ENCODE assay signal across 20 cellular contexts in the genomic region with DNA sequence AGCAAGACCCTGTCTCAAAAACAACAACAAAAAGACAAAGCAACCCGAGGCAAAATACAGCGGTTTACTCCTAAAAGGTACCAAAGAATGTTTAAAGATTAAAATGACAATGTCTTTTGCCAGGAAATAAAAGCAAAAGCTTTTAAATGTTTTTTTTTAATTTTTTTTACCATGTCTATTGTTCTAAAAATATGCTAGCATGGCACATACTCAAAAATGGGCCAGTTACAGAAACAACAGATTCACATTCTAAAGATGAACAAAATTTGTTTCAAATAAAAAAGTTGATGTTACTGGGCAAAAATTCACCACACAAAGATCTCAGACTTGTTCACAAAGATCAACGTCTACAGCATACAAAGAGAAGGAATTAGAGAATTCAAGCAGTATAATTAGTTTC. TPM values are rescaled to one million over a fixed set of nuclear protein-coding genes. Genes with fewer than 3 reads are reported as not detected.
DNase-seq lines count a peak whose midpoint lies in the region; ATAC-seq, FAIRE-seq and TF ChIP-seq lines count a peak whose summit lies in the region.
"Had no signal": no experiment of that assay in that cellular context is flagged by ENCODE, and none has a peak within 500 bp of the region (broad histone marks: within the 10 kb centered on the region; RNA-seq: fewer than 3 reads in every experiment).

No MANE protein-coding gene starts in this region.

- H3K27ac ChIP-seq in GM12878 (ENCODE audit: control insufficient read depth, insufficient read depth) (no peak overlapping the region), endothelial cell of umbilical vein (ENCODE audit: insufficient read depth, low read depth, low read length) (no peak overlapping the region)
- H3K27ac ChIP-seq: GM23248 had no signal

- H3K27me3 ChIP-seq in GM12878 (replicated peaks in 1 of 2; ENCODE audit: control insufficient read depth in 2 of 2, insufficient read depth in 2 of 2, low read length in 1 of 2) (no peaks in the 10 kb centered on the region), endothelial cell of umbilical vein (ENCODE audit: control insufficient read depth in 2 of 2, insufficient read depth in 2 of 2, low read length in 2 of 2) (no peaks in the 10 kb centered on the region)

- H3K27me3 Mint-ChIP-seq in progenitor cell of endocrine pancreas, result no peaks in the 10 kb centered on the region
- H3K27me3 Mint-ChIP-seq: CD4-positive, alpha-beta memory T cell had no signal

- DNase-seq in GM12878 (ENCODE audit: low read depth, low spot score), result no peak
- no peak for DNase-seq in endothelial cell of umbilical vein (ENCODE audit: low read depth, low spot score)
- DNase-seq in progenitor cell of endocrine pancreas (ENCODE audit: low spot score, unreplicated experiment), result no peak
- DNase-seq in cerebellum (ENCODE audit: low spot score), result no peak
- DNase-seq in HCEC 1CT, result no peak
- no peak for DNase-seq in NOMO-1 treated with dmso at 0.1 percent for 144 hours (lab: John Stamatoyannopoulos, UW; ENCODE audit: unreplicated experiment)
- DNase-seq: C1 segment of cervical spinal cord; Caco-2; CD4-positive, alpha-beta memory T cell; DMS153; DND-41; GM23248; H7 had no signal

- H3K4me2 ChIP-seq in GM12878 (ENCODE audit: control insufficient read depth, insufficient read depth) (no peak overlapping the region), endothelial cell of umbilical vein (ENCODE audit: insufficient read depth, low read length) (no peak overlapping the region)

- H3K4me1 ChIP-seq in GM12878 (ENCODE audit: control insufficient read depth, insufficient read depth, low read length) (peaks cover 15% of the 10 kb centered on the region), endothelial cell of umbilical vein (ENCODE audit: control insufficient read depth, extremely low read depth, insufficient read depth, low read length) (no peaks in the 10 kb centered on the region)
- H3K4me1 ChIP-seq: Caco-2 had no signal

- H3K4me3 ChIP-seq in GM12878 (no peak overlapping the region), endothelial cell of umbilical vein (replicated peaks in 1 of 3; ENCODE audit: insufficient read depth in 1 of 3, low read depth in 1 of 3, low read length in 3 of 3) (no peak overlapping the region)
- H3K4me3 ChIP-seq: GM23248 had no signal

- dilution Hi-C loops in endothelial cell of umbilical vein (cut with MboI; ENCODE audit: extremely low pct_ligation_motif_present, low sequenced_read_pairs), result no loop called here

- RAD21 ChIA-PET in GM12878 (lab: Charles Lee; ENCODE audit: unreplicated experiment), result interaction anchor here (1.1 kb wide), 1 partner anchor 9 kb away, joined by 3 read pairs; no protein-coding TSS in a partner anchor

- TF ChIP-seq EP300 in GM12878 (IDR thresholded peaks at IDR 0.05; ENCODE audit: borderline replicate concordance in 1 of 2, control insufficient read depth in 1 of 2, low read depth in 2 of 2, low read length in 2 of 2), result no peak

- no peaks in the 10 kb centered on the region; the same call in 1 of the 2 replicates for H3K79me2 ChIP-seq in GM12878 (ENCODE audit: control insufficient read depth, insufficient read depth, low read length)
- H3K79me2 ChIP-seq in endothelial cell of umbilical vein (ENCODE audit: control insufficient read depth, insufficient read depth, low read length), result no peaks in the 10 kb centered on the region

- H3K36me3 ChIP-seq in GM12878 (ENCODE audit: control insufficient read depth in 2 of 2, insufficient read depth in 2 of 2, low read length in 1 of 2) (peaks cover 2 to 6% of the 10 kb centered on the region in 2 experiments), endothelial cell of umbilical vein (ENCODE audit: control insufficient read depth in 2 of 2, extremely low read depth in 1 of 2, insufficient read depth in 2 of 2, low read length in 2 of 2) (no peaks in the 10 kb centered on the region)

- H3K9me3 Mint-ChIP-seq in progenitor cell of endocrine pancreas (ENCODE audit: low read depth), result peaks cover 10% of the 10 kb centered on the region
- H3K9me3 Mint-ChIP-seq: CD4-positive, alpha-beta memory T cell had no signal

- CTCF ChIA-PET in GM12878 (lab: Yijun Ruan, JAX) (interaction anchor here (1.6 kb wide), 1 partner anchor 368 kb away, joined by 5 read pairs; no protein-coding TSS in a partner anchor), endothelial cell of umbilical vein (lab: Charles Lee) (no interaction called here)

- H3K4me3 Mint-ChIP-seq in progenitor cell of endocrine pancreas (ENCODE audit: low read depth), result no peak overlapping the region
- H3K4me3 Mint-ChIP-seq: CD4-positive, alpha-beta memory T cell had no signal

- in situ Hi-C loops in GM12878 (cut with MboI), result no loop called here

- no peak for ATAC-seq in GM12878
- ATAC-seq: HCT116 had no signal

- SMC1A ChIA-PET in GM12878 (lab: Charles Lee; ENCODE audit: uncharacterized antibody, unreplicated experiment), result no interaction called here

- POLR2A ChIA-PET in GM12878 (lab: Charles Lee) (interaction anchor here (0.6 kb wide), 1 partner anchor 49 kb away, joined by 7 read pairs; no protein-coding TSS in a partner anchor), endothelial cell of umbilical vein (lab: Charles Lee) (no interaction called here)

- TF ChIP-seq CTCF in GM12878 (IDR thresholded peaks at IDR 0.05 in 2 of 3, conservative IDR thresholded peaks at IDR 0.05 in 1 of 3; ENCODE audit: control insufficient read depth in 2 of 3, extremely low read depth in 1 of 3, insufficient read depth in 1 of 3, low read depth in 3 of 3, low read length in 3 of 3) (no peak), endothelial cell of umbilical vein (IDR thresholded peaks at IDR 0.05; ENCODE audit: extremely low read depth in 1 of 2, insufficient read depth in 1 of 2, low read depth in 1 of 2, low read length in 2 of 2) (no peak), progenitor cell of endocrine pancreas (IDR thresholded peaks at IDR 0.05; ENCODE audit: unreplicated experiment) (no peak)

- H3K36me3 Mint-ChIP-seq in progenitor cell of endocrine pancreas (ENCODE audit: insufficient read depth), result peaks cover 31% of the 10 kb centered on the region

- no peaks in the 10 kb centered on the region for H3K9me1 ChIP-seq in endothelial cell of umbilical vein (replicated peaks; ENCODE audit: control insufficient read depth, extremely low read depth, insufficient read depth, low read length)

- H2AFZ ChIP-seq in GM12878 (ENCODE audit: control insufficient read depth, low read depth, low read length) (no peak overlapping the region), endothelial cell of umbilical vein (ENCODE audit: low read depth, low read length) (no peak overlapping the region)
- H2AFZ ChIP-seq: GM23248 had no signal

- FAIRE-seq in GM12878 (lab: Jason Lieb, UNC), result no peak
- FAIRE-seq in endothelial cell of umbilical vein (lab: Jason Lieb, UNC), result peak; percentile 33
- FAIRE-seq: G401.6, GM19239, H1 had no signal

- no peak for TF ChIP-seq RAD21 in GM12878 (IDR thresholded peaks at IDR 0.05; ENCODE audit: insufficient read depth, low read depth, low read length)

- H3K9me3 ChIP-seq in GM12878 (replicated peaks; ENCODE audit: control insufficient read depth, insufficient read depth, low read length), result no peaks in the 10 kb centered on the region
- H3K9me3 ChIP-seq in endothelial cell of umbilical vein (replicated peaks; ENCODE audit: control insufficient read depth, insufficient read depth, low read length), result no peaks in the 10 kb centered on the region
- H3K9me3 ChIP-seq: Caco-2 had no signal

- intact Hi-C loops in GM12878 (cut with micrococcal nuclease; ENCODE audit: unreplicated experiment), result no loop called here
- intact Hi-C loops in endothelial cell of umbilical vein (cut with micrococcal nuclease), result no loop called here

- H3K9ac ChIP-seq in GM12878 (ENCODE audit: control insufficient read depth, insufficient read depth, low read length) (no peak overlapping the region), endothelial cell of umbilical vein (replicated peaks; ENCODE audit: extremely low read depth, insufficient read depth, low read length) (no peak overlapping the region)
- H3K9ac ChIP-seq: GM23248 had no signal

- no peaks in the 10 kb centered on the region for H3K4me1 Mint-ChIP-seq in progenitor cell of endocrine pancreas (ENCODE audit: low read depth)

- WGBS in GM12878 (ENCODE audit: insufficient coverage, insufficient replicate concordance, low lambda C conversion rate, missing lambda C conversion rate), result 92% methylated on average over 3 of the region's 3 CpGs

- H4K20me1 ChIP-seq in GM12878 (ENCODE audit: control insufficient read depth, insufficient read depth), result no peaks in the 10 kb centered on the region
- no peaks in the 10 kb centered on the region for H4K20me1 ChIP-seq in endothelial cell of umbilical vein (replicated peaks; ENCODE audit: control insufficient read depth, extremely low read depth, insufficient read depth, low read length)

- no peak for TF ChIP-seq POLR2A in GM12878 (IDR thresholded peaks at IDR 0.05; ENCODE audit: low read depth, low read length)
- TF ChIP-seq POLR2A in endothelial cell of umbilical vein (IDR thresholded peaks at IDR 0.05; ENCODE audit: low read depth, low read length), result no peak

- BruUV-seq in GM12878 (replicated peaks; lab: Mats Ljungman, UMichigan), result TSS peak; percentile 36
- BruUV-seq in endothelial cell of umbilical vein (replicated peaks; lab: Mats Ljungman, UMichigan), result no TSS peak

- peak overlapping the region; percentile 43 for H3K27ac Mint-ChIP-seq in progenitor cell of endocrine pancreas

RNA-seq across cellular contexts. Expression of a gene that starts 41.1 kb away (rescaled TPM):
- total RNA-seq in GM12878 (2013; cell fraction: nucleolus; rRNA removed), result not detected in 2 replicates
- total RNA-seq in GM12878 (2014; rRNA removed) (0.49 TPM in 1 of 2 replicates, not detected in the other), GM12878 (2014; rRNA removed; fragmentation: Illumina TruSeq; extraction: Trizol) (not detected in 2 replicates), GM12878 (2021) (not detected in 2 replicates), endothelial cell of umbilical vein (not detected in 2 replicates), progenitor cell of endocrine pancreas (0.22 TPM in 1 of 2 replicates, not detected in the other), cerebellum (not detected)
- polyA plus RNA-seq in GM12878 (2011; ENCODE audit: low read depth), result not detected
- polyA plus RNA-seq in GM12878 (2011; rRNA removed) (not detected in 2 replicates), GM12878 (2014; fragmentation: Illumina TruSeq; extraction: Trizol) (not detected in 2 replicates), GM12878 (2014; fragmentation: Nextera tagmentation; extraction: Ambion mirVana) (not detected), GM12878 (2014; rRNA removed) (not detected in 2 replicates), GM12878 (2016; fragmentation: Nextera tagmentation; extraction: Ambion mirVana) (not detected), endothelial cell of umbilical vein (not detected in 2 replicates)
- polyA plus RNA-seq in GM12878 (2011; cell fraction: cytosol; rRNA removed), result not detected in 2 replicates
- polyA plus RNA-seq in GM12878 (2011; cell fraction: nucleus; rRNA removed), result not detected in 2 replicates
- polyA plus RNA-seq in GM12878 (2012), result not detected in 2 replicates
- not detected in 2 replicates for polyA minus RNA-seq in GM12878 (2011; rRNA and poly(A)+ RNA removed)
- not detected in 2 replicates for polyA minus RNA-seq in GM12878 (2011; cell fraction: cytosol; rRNA and poly(A)+ RNA removed)
- not detected in 2 replicates for polyA minus RNA-seq in GM12878 (2011; cell fraction: nucleus; rRNA and poly(A)+ RNA removed)
- polyA plus RNA-seq in endothelial cell of umbilical vein (2011; cell fraction: cytosol; rRNA removed), result not detected in 2 replicates
- not detected in 2 replicates for polyA plus RNA-seq in endothelial cell of umbilical vein (2011; cell fraction: nucleus; rRNA removed)
- not detected in 2 replicates for polyA plus RNA-seq in endothelial cell of umbilical vein (2012)
- polyA minus RNA-seq in endothelial cell of umbilical vein, result not detected in 2 replicates
- polyA minus RNA-seq in endothelial cell of umbilical vein (2011; cell fraction: cytosol; rRNA and poly(A)+ RNA removed), result not detected
- not detected in 2 replicates for polyA minus RNA-seq in endothelial cell of umbilical vein (2011; cell fraction: nucleus; rRNA and poly(A)+ RNA removed)
- total RNA-seq: A172; A673; Caco-2; CD4-positive, alpha-beta memory T cell; GM23248; H1; H7 had no signal
- polyA plus RNA-seq: BJ; CD4-positive, alpha-beta memory T cell; GM23248; H1 had no signal
